Comparison of ENCODE assay signal across 13 cellular contexts in genomic region chr5:178240341-178240741, GRCh38. TPM values are rescaled to one million over a fixed set of nuclear protein-coding genes. Genes with fewer than 3 reads are reported as not detected.
DNase-seq lines count a peak whose midpoint lies in the region; ATAC-seq and TF ChIP-seq lines count a peak whose summit lies in the region.
"Had no signal": no experiment of that assay in that cellular context is flagged by ENCODE, and none has a peak within 500 bp of the region (broad histone marks: within the 10 kb centered on the region; RNA-seq: fewer than 3 reads in every experiment).

No MANE protein-coding gene starts in this region.

- H3K27ac ChIP-seq in gastrocnemius medialis, result peak overlapping the region; percentile 86 to 94 (median 92)
- H3K27ac ChIP-seq: hepatocyte had no signal

- H3K36me3 Mint-ChIP-seq in activated CD4-positive, alpha-beta T cell treated with anti-CD3 and anti-CD28 coated beads, Interleukin-2, amount 10 ng/mL, durations not matched to agents 24 days and 14 days (ENCODE audit: low read depth), result no peaks in the 10 kb centered on the region

- DNase-seq in activated CD4-positive, alpha-beta T cell treated with anti-CD3 and anti-CD28 coated beads, Interleukin-2, amount 10 ng/mL, durations not matched to agents 24 days and 14 days, result no peak
- DNase-seq in activated CD4-positive, alpha-beta T cell treated with anti-CD3 and anti-CD28 coated beads, Interleukin-2, amount 50 U/mL, for 4 hours, result no peak
- peak; percentile 24 for DNase-seq in KBM-7
- DNase-seq in ecto neural progenitor cell (ENCODE audit: low spot score), result peak; percentile 38
- no peak for DNase-seq in gastrocnemius medialis
- DNase-seq in GM10266 (ENCODE audit: extremely low spot score), result no peak
- DNase-seq: activated CD4-positive, alpha-beta T cell treated with anti-CD3 and anti-CD28 coated beads, Interleukin-2, amount 50 U/mL, for 48 hours; effector memory CD4-positive, alpha-beta T cell had no signal

- intact Hi-C loops in activated CD4-positive, alpha-beta T cell treated with anti-CD3 and anti-CD28 coated beads, Interleukin-2, amount 10 ng/mL, durations not matched to agents 24 days and 14 days (cut with micrococcal nuclease), result no loop called here
- intact Hi-C loops in gastrocnemius medialis (cut with DNase I; ENCODE audit: low total_unique reads), result no loop called here

- no peaks in the 10 kb centered on the region for H3K27me3 ChIP-seq in gastrocnemius medialis
- H3K27me3 ChIP-seq: hepatocyte, tibial nerve had no signal

- no peaks in the 10 kb centered on the region for H3K9me3 ChIP-seq in gastrocnemius medialis
- H3K9me3 ChIP-seq: tibial nerve had no signal

- no peak for TF ChIP-seq CTCF in gastrocnemius medialis (IDR thresholded peaks at IDR 0.05 in 4 of 5, conservative IDR thresholded peaks at IDR 0.05 in 1 of 5)
- no peak for TF ChIP-seq CTCF in GM10266 (IDR thresholded peaks at IDR 0.05; ENCODE audit: control insufficient read depth, insufficient read depth, low read depth, missing control alignments)

- no peaks in the 10 kb centered on the region for H3K36me3 ChIP-seq in gastrocnemius medialis
- H3K36me3 ChIP-seq: tibial nerve had no signal

- ATAC-seq in gastrocnemius medialis, result no peak
- ATAC-seq in GM21367 (IDR thresholded peaks at IDR 0.05; ENCODE audit: unreplicated experiment), result no peak
- no peak for ATAC-seq in HG03342 (IDR thresholded peaks at IDR 0.05; ENCODE audit: unreplicated experiment)

- in situ Hi-C loops in KBM-7 (cut with MboI; ENCODE audit: low pct_unique_long_range_greater_than_20kb, low sequenced_read_pairs), result no loop called here
- in situ Hi-C loops in gastrocnemius medialis (cut with MboI; ENCODE audit: low sequenced_read_pairs in 4 of 4), result no loop called here

- peak overlapping the region; percentile 72 for H3K4me3 Mint-ChIP-seq in activated CD4-positive, alpha-beta T cell treated with anti-CD3 and anti-CD28 coated beads, Interleukin-2, amount 10 ng/mL, durations not matched to agents 24 days and 14 days

- H3K4me1 Mint-ChIP-seq in activated CD4-positive, alpha-beta T cell treated with anti-CD3 and anti-CD28 coated beads, Interleukin-2, amount 10 ng/mL, durations not matched to agents 24 days and 14 days, result peaks cover 40% of the 10 kb centered on the region

- peaks cover 37 to 53% of the 10 kb centered on the region in 2 donors for H3K4me1 ChIP-seq in gastrocnemius medialis

- no peak for TF ChIP-seq POLR2A in gastrocnemius medialis (IDR thresholded peaks at IDR 0.05)

- H3K27me3 Mint-ChIP-seq in activated CD4-positive, alpha-beta T cell treated with anti-CD3 and anti-CD28 coated beads, Interleukin-2, amount 10 ng/mL, durations not matched to agents 24 days and 14 days, result no peaks in the 10 kb centered on the region

- H3K27ac Mint-ChIP-seq in activated CD4-positive, alpha-beta T cell treated with anti-CD3 and anti-CD28 coated beads, Interleukin-2, amount 10 ng/mL, durations not matched to agents 24 days and 14 days, result peak overlapping the region; percentile 92

- no peak overlapping the region for H3K4me3 ChIP-seq in gastrocnemius medialis
- H3K4me3 ChIP-seq: hepatocyte, tibial nerve had no signal

- no peaks in the 10 kb centered on the region for H3K9me3 Mint-ChIP-seq in activated CD4-positive, alpha-beta T cell treated with anti-CD3 and anti-CD28 coated beads, Interleukin-2, amount 10 ng/mL, durations not matched to agents 24 days and 14 days

RNA-seq across cellular contexts. Expression of gene PHYKPL, which starts 7.7 kb away (rescaled TPM):
- total RNA-seq in activated CD4-positive, alpha-beta T cell treated with anti-CD3 and anti-CD28 coated beads, Interleukin-2, amount 10 ng/mL, durations not matched to agents 24 days and 14 days, result 77.8 and 85.9 TPM in 2 replicates
- 10 to 100 TPM; 25.0 to 54.6 (median 33.7) TPM for total RNA-seq in gastrocnemius medialis

RNA-seq across cellular contexts. Expression of gene HNRNPAB, which starts 36.0 kb away (rescaled TPM):
- 492 and 507 TPM in 2 replicates for total RNA-seq in activated CD4-positive, alpha-beta T cell treated with anti-CD3 and anti-CD28 coated beads, Interleukin-2, amount 10 ng/mL, durations not matched to agents 24 days and 14 days
- total RNA-seq in gastrocnemius medialis, result 100 to 1,000 TPM in 2 of 4 donors, 10 to 100 TPM in 2; 84.2 to 117 (median 106) TPM

RNA-seq across cellular contexts. Expression of gene GMCL2, which starts 53.2 kb away (rescaled TPM):
- total RNA-seq in activated CD4-positive, alpha-beta T cell treated with anti-CD3 and anti-CD28 coated beads, Interleukin-2, amount 10 ng/mL, durations not matched to agents 24 days and 14 days, result 0.07 TPM in 1 of 2 replicates, not detected in the other
- not detected for total RNA-seq in gastrocnemius medialis
- total RNA-seq: astrocyte, hepatocyte, tibial nerve had no signal

Comparison
In these comparisons a context has a peak if more than half of its experiments do, and no peak if none do; other contexts are left out.
1. DNase-seq: peak in KBM-7 (single experiment) and ecto neural progenitor cell (single experiment); none in activated CD4-positive, alpha-beta T cell treated with anti-CD3 and anti-CD28 coated beads, Interleukin-2, amount 10 ng/mL, durations not matched to agents 24 days and 14 days (single experiment), activated CD4-positive, alpha-beta T cell treated with anti-CD3 and anti-CD28 coated beads, Interleukin-2, amount 50 U/mL, for 4 hours (0 of 2), gastrocnemius medialis (0 of 2) and GM10266 (single experiment).